8 cellular contexts compared by ENCODE assay signal in the genomic region with DNA sequence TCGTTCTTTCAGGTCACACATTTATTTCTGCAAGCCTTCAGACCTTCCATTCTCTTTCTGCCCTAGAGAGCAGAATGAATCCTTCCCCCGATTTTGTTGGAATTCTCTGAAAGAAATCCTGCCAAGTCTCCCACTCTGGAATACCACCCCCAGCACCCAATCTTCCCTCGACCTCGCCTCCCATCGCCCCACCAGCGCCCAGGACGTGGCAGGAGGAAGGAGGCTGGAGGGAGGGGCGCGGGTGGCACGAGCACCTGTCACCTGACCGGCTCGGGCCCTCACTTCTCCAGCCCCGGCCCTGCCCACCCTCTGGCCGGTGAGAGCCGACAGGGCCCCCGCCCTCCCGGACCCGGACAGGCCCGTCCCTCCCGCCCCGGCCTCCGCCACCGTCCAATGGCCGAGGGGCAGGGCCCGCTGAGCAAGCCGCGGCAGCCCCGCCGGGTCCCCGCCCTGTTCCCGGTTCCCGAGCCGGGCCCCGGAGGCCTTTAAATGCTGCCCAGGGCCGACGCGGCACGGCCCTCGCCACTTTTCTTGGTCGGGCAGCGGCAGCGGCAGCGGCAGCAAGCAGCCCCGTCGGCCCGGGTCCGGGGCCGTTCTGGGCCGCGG. TPM values are rescaled to one million over a fixed set of nuclear protein-coding genes. Genes with fewer than 3 reads are reported as not detected.
DNase-seq lines count a peak whose midpoint lies in the region; ATAC-seq and TF ChIP-seq lines count a peak whose summit lies in the region.

A gene (plus strand): TSS at position 453 of the 606 bp plus-strand sequence. CDS start 384 bp downstream, outside the sequence.

- H3K4me3 ChIP-seq in AG10803 (ENCODE audit: low read length): peak within 1 kb of the TSS; percentile 46

- ATAC-seq in HG02852 (IDR thresholded peaks at IDR 0.05; ENCODE audit: unreplicated experiment): peak; percentile 64
- peak; percentile 92 for ATAC-seq in left ventricle myocardium superior

- in situ Hi-C loops in GM13976 (cut with MboI; ENCODE audit: low sequenced_read_pairs, unreplicated experiment): no loop called here

- intact Hi-C loops in left ventricle myocardium superior (cut with micrococcal nuclease): loop anchor here (5.0 kb wide), 1 partner anchor 47 kb away; no protein-coding TSS in a partner anchor
- intact Hi-C loops in posterior vena cava (cut with DNase I): loop anchor here in 1 of 2 donors (5.0 to 10.0 kb wide), 2 partner anchors 97 to 119 kb away; no protein-coding TSS in a partner anchor

- TF ChIP-seq CTCF in AG10803 (conservative IDR thresholded peaks at IDR 0.05; ENCODE audit: low read length): no peak
- TF ChIP-seq CTCF in GM13976 (IDR thresholded peaks at IDR 0.05; ENCODE audit: borderline replicate concordance, control extremely low read depth, extremely low read depth, insufficient read depth, missing control alignments): no peak

- peak; percentile 5 for DNase-seq in AG10803 (ENCODE audit: low read depth)
- DNase-seq in GM13976 (ENCODE audit: low spot score): peak; percentile 91
- DNase-seq in NCI-H526 (lab: John Stamatoyannopoulos, UW): peak; percentile 15 to 82
- DNase-seq in anterior cingulate cortex (lab: John Stamatoyannopoulos, UW): peak in 49 of 58 donors; percentile 22 to 85 (median 61)
- DNase-seq in left ventricle myocardium superior: peak; percentile 85
- DNase-seq in posterior vena cava (ENCODE audit: low spot score): peak; percentile 90
- DNase-seq in central memory CD4-positive, alpha-beta T cell: no peak

RNA-seq across cellular contexts. Expression of the gene that starts here (rescaled TPM):
- total RNA-seq in left ventricle myocardium superior: 5.8 TPM
- 10 to 100 TPM; 20.5 to 23.4 TPM for total RNA-seq in posterior vena cava
